Comparison of ENCODE assay signal across 15 cellular contexts in genomic region chr19:42352893-42353259, GRCh38. TPM values are rescaled to one million over a fixed set of nuclear protein-coding genes. Genes with fewer than 3 reads are reported as not detected.
DNase-seq lines count a peak whose midpoint lies in the region; ATAC-seq and TF ChIP-seq lines count a peak whose summit lies in the region.
"Had no signal": no experiment of that assay in that cellular context is flagged by ENCODE, and none has a peak within 500 bp of the region (broad histone marks: within the 10 kb centered on the region; RNA-seq: fewer than 3 reads in every experiment).

No MANE protein-coding gene starts in this region.

- no peak overlapping the region for H3K4me3 ChIP-seq in H7 (ENCODE audit: insufficient read depth, low read depth, low read length)
- H3K4me3 ChIP-seq in endodermal cell (ENCODE audit: low read length) = no peak overlapping the region
- H3K4me3 ChIP-seq: A549, GM23338, HAP-1 had no signal

- H3K4me3 Mint-ChIP-seq in endodermal cell = no peak overlapping the region
- no peak overlapping the region for H3K4me3 Mint-ChIP-seq in stimulated activated naive B cell treated with anti-CD40 and anti-IgM and Interleukin-4, amounts not matched to agents 10 μg/mL and 1 μg/mL and 100 μg/mL, for 72 hours
- H3K4me3 Mint-ChIP-seq: CD4-positive, alpha-beta T cell; GM23338 had no signal

- H3K4me1 ChIP-seq in endodermal cell (ENCODE audit: control insufficient read depth, insufficient read depth, low read length) = no peaks in the 10 kb centered on the region
- H3K4me1 ChIP-seq: A549, HAP-1 had no signal

- H3K27me3 ChIP-seq in H7 (ENCODE audit: control insufficient read depth, insufficient read depth, low read length) (no peaks in the 10 kb centered on the region), endodermal cell (ENCODE audit: control insufficient read depth, insufficient read depth, low read length, poor library complexity, severe bottlenecking) (no peaks in the 10 kb centered on the region)

- H3K9me3 ChIP-seq in endodermal cell (ENCODE audit: control insufficient read depth, low read length) = no peaks in the 10 kb centered on the region
- H3K9me3 ChIP-seq: A549, HAP-1 had no signal

- H3K27ac ChIP-seq in cingulate gyrus (ENCODE audit: low read depth, low read length) (peak overlapping the region; percentile 19), endodermal cell (ENCODE audit: low read depth, low read length) (peak overlapping the region; percentile 70)
- H3K27ac ChIP-seq: A549 had no signal

- DNase-seq in H7 = peak; percentile 46
- no peak for DNase-seq in endodermal cell
- DNase-seq in stimulated activated naive B cell treated with anti-CD40 and anti-IgM and Interleukin-4, amounts not matched to agents 10 μg/mL and 1 μg/mL and 100 μg/mL, for 72 hours = no peak
- DNase-seq in SKM-1 (lab: John Stamatoyannopoulos, UW; ENCODE audit: unreplicated experiment) = no peak
- no peak for DNase-seq in cerebellum (ENCODE audit: low spot score)
- DNase-seq: Calu3; CD4-positive, alpha-beta T cell; DMS 273 treated with DMSO at 0.1 percent for 48 hours had no signal

- no peak for TF ChIP-seq CTCF in endodermal cell (conservative IDR thresholded peaks at IDR 0.05)

- H3K9ac ChIP-seq in endodermal cell (ENCODE audit: extremely low read depth, low read length, poor library complexity, severe bottlenecking) = no peak overlapping the region

- ATAC-seq in stimulated activated naive B cell treated with anti-CD40 and anti-IgM and Interleukin-4, amounts not matched to agents 10 μg/mL and 1 μg/mL and 100 μg/mL, for 72 hours (replicated peaks) = no peak
- ATAC-seq in GM19351 (IDR thresholded peaks at IDR 0.05; ENCODE audit: unreplicated experiment) = no peak
- ATAC-seq in SK-N-SH treated with all-trans-retinoic acid at 6 μM for 48 hours = no peak
- ATAC-seq: GM23338, HepG2 had no signal

- H3K36me3 ChIP-seq in H7 (replicated peaks; ENCODE audit: control insufficient read depth, insufficient read depth, low read length) (peaks cover 4% of the 10 kb centered on the region), endodermal cell (ENCODE audit: control insufficient read depth, insufficient read depth, low read length) (peaks cover 18% of the 10 kb centered on the region)

- peaks cover 33% of the 10 kb centered on the region for H3K36me3 Mint-ChIP-seq in endodermal cell (ENCODE audit: low read depth)
- H3K36me3 Mint-ChIP-seq in stimulated activated naive B cell treated with anti-CD40 and anti-IgM and Interleukin-4, amounts not matched to agents 10 μg/mL and 1 μg/mL and 100 μg/mL, for 72 hours = peaks cover 40 to 49% of the 10 kb centered on the region in 2 donors

- no peaks in the 10 kb centered on the region for H3K4me1 Mint-ChIP-seq in endodermal cell
- H3K4me1 Mint-ChIP-seq in stimulated activated naive B cell treated with anti-CD40 and anti-IgM and Interleukin-4, amounts not matched to agents 10 μg/mL and 1 μg/mL and 100 μg/mL, for 72 hours = peaks cover 0 to 4% of the 10 kb centered on the region in 2 donors

- no peaks in the 10 kb centered on the region for H3K27me3 Mint-ChIP-seq in endodermal cell (ENCODE audit: insufficient read depth)
- H3K27me3 Mint-ChIP-seq in stimulated activated naive B cell treated with anti-CD40 and anti-IgM and Interleukin-4, amounts not matched to agents 10 μg/mL and 1 μg/mL and 100 μg/mL, for 72 hours = no peaks in the 10 kb centered on the region
- H3K27me3 Mint-ChIP-seq: CD4-positive, alpha-beta T cell had no signal

- 95% methylated on average over 13 of the region's 13 CpGs; no CpG with 5 or more reads in 1 of the 2 experiments for WGBS in endodermal cell (ENCODE audit: insufficient coverage in 1 of 2, insufficient read length in 1 of 2), 2 experiments

- H3K9me3 Mint-ChIP-seq in endodermal cell = no peaks in the 10 kb centered on the region
- H3K9me3 Mint-ChIP-seq in stimulated activated naive B cell treated with anti-CD40 and anti-IgM and Interleukin-4, amounts not matched to agents 10 μg/mL and 1 μg/mL and 100 μg/mL, for 72 hours = no peaks in the 10 kb centered on the region
- H3K9me3 Mint-ChIP-seq: CD4-positive, alpha-beta T cell had no signal

- no peak overlapping the region for H3K27ac Mint-ChIP-seq in endodermal cell
- H3K27ac Mint-ChIP-seq in stimulated activated naive B cell treated with anti-CD40 and anti-IgM and Interleukin-4, amounts not matched to agents 10 μg/mL and 1 μg/mL and 100 μg/mL, for 72 hours = peak overlapping the region; percentile 63
- H3K27ac Mint-ChIP-seq: CD4-positive, alpha-beta T cell; GM23338 had no signal

TF ChIP-seq in SK-N-SH treated with all-trans-retinoic acid at 6 μM for 48 hours, 23 proteins besides CTCF, POLR2A, EP300 and RAD21 (continues in another document):
- no peak for TF ChIP-seq SNAI2 (CRISPR knock-in tag; IDR thresholded peaks at IDR 0.05)
- TF ChIP-seq TCF4 (CRISPR knock-in tag; IDR thresholded peaks at IDR 0.05; ENCODE audit: borderline replicate concordance) = no peak
- no peak for TF ChIP-seq POU6F1 (CRISPR knock-in tag; IDR thresholded peaks at IDR 0.05; ENCODE audit: borderline replicate concordance, low read depth)
- no peak for TF ChIP-seq TSHZ2 (CRISPR knock-in tag; IDR thresholded peaks at IDR 0.05)
- TF ChIP-seq ZNF8 (CRISPR knock-in tag; IDR thresholded peaks at IDR 0.05) = no peak
- no peak for TF ChIP-seq ZC3H10 (CRISPR knock-in tag; IDR thresholded peaks at IDR 0.05)
- TF ChIP-seq CREB5 (CRISPR knock-in tag; IDR thresholded peaks at IDR 0.05; ENCODE audit: low read depth) = no peak
- no peak for TF ChIP-seq ZFP30 (CRISPR knock-in tag; IDR thresholded peaks at IDR 0.05)
- TF ChIP-seq ZNF565 (CRISPR knock-in tag; conservative IDR thresholded peaks at IDR 0.05; ENCODE audit: low read depth) = no peak

RNA-seq across cellular contexts. Expression of gene MEGF8, which starts 27.4 kb away (rescaled TPM):
- total RNA-seq in H7 (2014; rRNA removed; shearing (Covaris generic)) = 26.1 and 33.4 TPM in 2 replicates
- 10 to 100 TPM; 48.0 to 51.4 TPM for total RNA-seq in endodermal cell
- 26.6 TPM for polyA plus RNA-seq in endodermal cell (2013, experiment 1 of 2)
- 28.6 TPM for polyA plus RNA-seq in endodermal cell (2013, experiment 2 of 2)
- total RNA-seq in cerebellum = 40.8 TPM

RNA-seq across cellular contexts. Expression of gene CNFN, which starts 37.2 kb away (rescaled TPM):
- 7.8 and 11.5 TPM in 2 replicates for total RNA-seq in H7 (2014; rRNA removed; shearing (Covaris generic))
- total RNA-seq in endodermal cell (1 to 10 TPM; 5.0 to 6.6 TPM), cerebellum (not detected)
- 12.8 TPM for polyA plus RNA-seq in endodermal cell (2013, experiment 1 of 2)
- 12.1 TPM for polyA plus RNA-seq in endodermal cell (2013, experiment 2 of 2)
- total RNA-seq: CD4-positive, alpha-beta T cell had no signal

RNA-seq across cellular contexts. Expression of gene TMEM145, which starts 39.8 kb away (rescaled TPM):
- total RNA-seq in H7 (2014; rRNA removed; shearing (Covaris generic)) = 0.38 and 0.41 TPM in 2 replicates
- total RNA-seq in endodermal cell (under 1 TPM; 0.38 to 0.42 TPM), cerebellum (40.8 TPM)
- 4.4 TPM for polyA plus RNA-seq in endodermal cell (2013, experiment 1 of 2)
- polyA plus RNA-seq in endodermal cell (2013, experiment 2 of 2) = 2.2 TPM
- total RNA-seq: CD4-positive, alpha-beta T cell had no signal

RNA-seq across cellular contexts. Expression of gene PAFAH1B3, which starts 50.5 kb away (rescaled TPM):
- total RNA-seq in H7 (2014; rRNA removed; shearing (Covaris generic)) = 96.5 and 152 TPM in 2 replicates
- total RNA-seq in endodermal cell (10 to 100 TPM; 63.0 to 70.2 TPM), cerebellum (83.7 TPM)
- 105 TPM for polyA plus RNA-seq in endodermal cell (2013, experiment 1 of 2)
- 98.0 TPM for polyA plus RNA-seq in endodermal cell (2013, experiment 2 of 2)

RNA-seq across cellular contexts. Expression of gene PRR19, which starts 50.9 kb away (rescaled TPM):
- 3.3 and 5.2 TPM in 2 replicates for total RNA-seq in H7 (2014; rRNA removed; shearing (Covaris generic))
- total RNA-seq in endodermal cell = 1 to 10 TPM; 1.4 to 2.7 TPM
- polyA plus RNA-seq in endodermal cell (2013, experiment 1 of 2) = 1.9 TPM
- 2.4 TPM for polyA plus RNA-seq in endodermal cell (2013, experiment 2 of 2)
- 1.4 TPM for total RNA-seq in cerebellum

Comparison
In these comparisons a context has a peak if more than half of its experiments do, and no peak if none do; other contexts are left out.
1. RNA of gene TMEM145, which starts 39.8 kb away (total RNA-seq): 40.8 TPM in cerebellum (single experiment); 0.38 to 0.42 TPM in endodermal cell and 0.38 to 0.41 TPM in H7; every median in the first group is over 10 times any median in the second.